Comparison of ENCODE assay signal across 12 cellular contexts in the genomic region with DNA sequence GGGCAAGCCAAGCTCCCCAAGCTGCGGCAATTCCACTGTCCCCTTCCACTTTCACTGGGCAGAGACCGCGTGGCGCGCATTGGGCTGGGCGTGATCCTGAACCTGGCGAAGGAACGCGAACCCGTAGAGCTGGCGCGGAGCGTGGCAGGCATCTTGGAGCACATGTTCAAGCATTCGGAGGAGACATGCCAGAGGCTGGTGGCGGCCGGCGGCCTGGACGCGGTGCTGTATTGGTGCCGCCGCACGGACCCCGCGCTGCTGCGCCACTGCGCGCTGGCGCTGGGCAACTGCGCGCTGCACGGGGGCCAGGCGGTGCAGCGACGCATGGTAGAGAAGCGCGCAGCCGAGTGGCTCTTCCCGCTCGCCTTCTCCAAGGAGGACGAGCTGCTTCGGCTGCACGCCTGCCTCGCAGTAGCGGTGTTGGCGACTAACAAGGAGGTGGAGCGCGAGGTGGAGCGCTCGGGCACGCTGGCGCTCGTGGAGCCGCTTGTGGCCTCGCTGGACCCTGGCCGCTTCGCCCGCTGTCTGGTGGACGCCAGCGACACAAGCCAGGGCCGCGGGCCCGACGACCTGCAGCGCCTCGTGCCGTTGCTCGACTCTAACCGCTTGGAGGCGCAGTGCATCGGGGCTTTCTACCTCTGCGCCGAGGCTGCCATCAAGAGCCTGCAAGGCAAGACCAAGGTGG. TPM values are rescaled to one million over a fixed set of nuclear protein-coding genes. Genes with fewer than 3 reads are reported as not detected.
DNase-seq lines count a peak whose midpoint lies in the region; ATAC-seq and TF ChIP-seq lines count a peak whose summit lies in the region.
"Had no signal": no experiment of that assay in that cellular context is flagged by ENCODE, and none has a peak within 500 bp of the region (broad histone marks: within the 10 kb centered on the region; RNA-seq: fewer than 3 reads in every experiment).

No MANE protein-coding gene starts in this region.

- no peak overlapping the region for H4K5ac ChIP-seq in IMR-90 (ENCODE audit: low read depth, low read length)
- H4K5ac ChIP-seq in mesendoderm (ENCODE audit: low read length): no peak overlapping the region

- H3K79me1 ChIP-seq in IMR-90 (ENCODE audit: low read depth in 1 of 2, low read length in 2 of 2): peaks cover 4 to 28% of the 10 kb centered on the region in 2 experiments; a peak in 2 of 4 replicates
- H3K79me1 ChIP-seq in mesendoderm (ENCODE audit: low read length): no peaks in the 10 kb centered on the region

- dilution Hi-C loops in IMR-90 (cut with HindIII; ENCODE audit: low sequenced_read_pairs, unreplicated experiment): no loop called here

- TF ChIP-seq CTCF in AG10803 (conservative IDR thresholded peaks at IDR 0.05; ENCODE audit: low read length) (0 out of 2 replicates have a peak, but pooled peaks have one; percentile 6), IMR-90 (conservative IDR thresholded peaks at IDR 0.05; ENCODE audit: low read depth, low read length) (no peak), dorsolateral prefrontal cortex (IDR thresholded peaks at IDR 0.05 in 54 of 56, conservative IDR thresholded peaks at IDR 0.05 in 2 of 56; ENCODE audit: low read depth in 1 of 56, partially characterized antibody in 56 of 56) (peak in 35 of 56 donors; percentile 9 to 54 (median 23)), WERI-Rb-1 (IDR thresholded peaks at IDR 0.05; ENCODE audit: low read depth, low read length) (no peak)

- no peak overlapping the region for H2BK15ac ChIP-seq in IMR-90 (ENCODE audit: low read depth, low read length)
- H2BK15ac ChIP-seq in mesendoderm (replicated peaks; ENCODE audit: low read depth): no peak overlapping the region

- H3K27me3 ChIP-seq in IMR-90 (ENCODE audit: control insufficient read depth, insufficient read depth, low read length) (no peaks in the 10 kb centered on the region), dorsolateral prefrontal cortex (no peaks in the 10 kb centered on the region), mesendoderm (ENCODE audit: insufficient read depth, low read length, poor library complexity) (peaks cover 8% of the 10 kb centered on the region), SJCRH30 (no peaks in the 10 kb centered on the region), WERI-Rb-1 (ENCODE audit: insufficient read depth, low read depth, severe bottlenecking) (no peaks in the 10 kb centered on the region)

- H4K20me1 ChIP-seq in IMR-90 (ENCODE audit: insufficient read depth, low read length): peaks cover 23% of the 10 kb centered on the region

- H2AK5ac ChIP-seq in IMR-90 (ENCODE audit: low read depth, low read length) (no peak overlapping the region), mesendoderm (ENCODE audit: low read length) (no peak overlapping the region)

- no peak for TF ChIP-seq POLR2A in IMR-90 (IDR thresholded peaks at IDR 0.05; ENCODE audit: low read depth, low read length)

- H3K18ac ChIP-seq in IMR-90 (ENCODE audit: low read depth, low read length) (no peak overlapping the region), mesendoderm (ENCODE audit: low read length) (no peak overlapping the region)

- no peak for TF ChIP-seq RAD21 in IMR-90 (IDR thresholded peaks at IDR 0.05; ENCODE audit: low read length)

- H2BK5ac ChIP-seq in IMR-90 (ENCODE audit: low read depth, low read length, poor library complexity, severe bottlenecking): no peak overlapping the region
- no peak overlapping the region for H2BK5ac ChIP-seq in mesendoderm (ENCODE audit: low read length)

- WGBS in IMR-90 (ENCODE audit: extremely low coverage in 2 of 2, insufficient read length in 1 of 2), 2 experiments: 52% methylated on average over 42 of the region's 72 CpGs; no CpG with 5 or more reads in 1 of the 2 experiments
- WGBS in mesendoderm (ENCODE audit: extremely low coverage, insufficient coverage, low lambda C conversion rate): no CpG with 5 or more reads among the region's 72 CpGs

- CTCF ChIA-PET in IMR-90 (lab: Yijun Ruan, JAX): no interaction called here

- H4K91ac ChIP-seq in IMR-90 (ENCODE audit: insufficient read depth, low read depth, low read length): no peak overlapping the region

- no peak overlapping the region for H3K4me3 ChIP-seq in AG10803 (ENCODE audit: low read length)
- no peak overlapping the region for H3K4me3 ChIP-seq in IMR-90 (ENCODE audit: insufficient read depth, low read depth, low read length)
- H3K4me3 ChIP-seq in dorsolateral prefrontal cortex: peak overlapping the region in 58 of 59 donors; percentile 1 to 62 (median 42)
- H3K4me3 ChIP-seq in mesendoderm (ENCODE audit: low read length): no peak overlapping the region
- no peak overlapping the region for H3K4me3 ChIP-seq in SJCRH30
- no peak overlapping the region for H3K4me3 ChIP-seq in WERI-Rb-1 (ENCODE audit: low read depth, low read length)

- DNase-seq in AG10803 (ENCODE audit: low read depth) (no peak), IMR-90 (no peak), dorsolateral prefrontal cortex (peak in 4 of 10 donors; percentile 48 to 64 (median 58)), mesendoderm (peak; percentile 82), SJCRH30 (no peak), ACHN (no peak), WERI-Rb-1 (no peak), HPDE6-E6E7 (ENCODE audit: extremely low spot score) (no peak)
- DNase-seq: HCEC 1CT had no signal

- H2BK20ac ChIP-seq in IMR-90 (ENCODE audit: low read depth, low read length): no peak overlapping the region

- H2AFZ ChIP-seq in IMR-90 (replicated peaks; ENCODE audit: low read length, poor library complexity): peak overlapping the region; percentile 43

- H3K27ac ChIP-seq in IMR-90 (ENCODE audit: insufficient read depth, low read length): no peak overlapping the region
- peak overlapping the region in 29 of 59 donors; percentile 1 to 78 (median 31) for H3K27ac ChIP-seq in dorsolateral prefrontal cortex
- H3K27ac ChIP-seq in mesendoderm (ENCODE audit: low read depth, low read length): no peak overlapping the region
- H3K27ac ChIP-seq in SJCRH30: no peak overlapping the region
- H3K27ac ChIP-seq in WERI-Rb-1: no peak overlapping the region

- no TSS peak for BruUV-seq in IMR-90 (replicated peaks; lab: Mats Ljungman, UMichigan)

- H3K79me2 ChIP-seq in mesendoderm (ENCODE audit: control insufficient read depth, insufficient read depth, low read length): no peaks in the 10 kb centered on the region

- H2BK120ac ChIP-seq in IMR-90 (ENCODE audit: low read depth, low read length): no peak overlapping the region
- H2BK120ac ChIP-seq in mesendoderm (ENCODE audit: low read depth, low read length): no peak overlapping the region

- no peak overlapping the region for H4K8ac ChIP-seq in IMR-90 (ENCODE audit: low read depth in 2 of 2, low read length in 2 of 2)
- H4K8ac ChIP-seq in mesendoderm (ENCODE audit: low read depth, low read length): no peak overlapping the region

- H3K4me1 ChIP-seq in IMR-90 (ENCODE audit: control insufficient read depth, insufficient read depth, low read length): peaks cover 3% of the 10 kb centered on the region; the same call in 1 of the 2 replicates
- no peaks in the 10 kb centered on the region for H3K4me1 ChIP-seq in mesendoderm (ENCODE audit: control insufficient read depth, low read depth, low read length)
- H3K4me1 ChIP-seq in SJCRH30: no peaks in the 10 kb centered on the region

- no peak for ATAC-seq in IMR-90 (ENCODE audit: low read depth)

- intact Hi-C loops in IMR-90 (cut with micrococcal nuclease) (no loop called here), dorsolateral prefrontal cortex (cut with DNase I) (no loop called here)

- H3K56ac ChIP-seq in IMR-90 (ENCODE audit: extremely low read depth, insufficient read depth, low read length) (no peak overlapping the region), mesendoderm (ENCODE audit: low read length) (peak overlapping the region; percentile 89)

- peaks cover 4% of the 10 kb centered on the region; the same call in 1 of the 2 replicates for H3K9me1 ChIP-seq in IMR-90 (ENCODE audit: insufficient read depth, low read length)

- H3K9me3 ChIP-seq in IMR-90 (ENCODE audit: control insufficient read depth, insufficient read depth, low read length) (no peaks in the 10 kb centered on the region), SJCRH30 (replicated peaks) (no peaks in the 10 kb centered on the region), WERI-Rb-1 (ENCODE audit: severe bottlenecking) (no peaks in the 10 kb centered on the region)

- POLR2A ChIA-PET in IMR-90 (lab: Charles Lee; ENCODE audit: unreplicated experiment): no interaction called here

- H2AK9ac ChIP-seq in IMR-90 (replicated peaks; ENCODE audit: low read depth, low read length, poor library complexity): peak overlapping the region; percentile 52

- H3K36me3 ChIP-seq in IMR-90 (ENCODE audit: control insufficient read depth, insufficient read depth, low read length) (peaks cover 28% of the 10 kb centered on the region), mesendoderm (ENCODE audit: control insufficient read depth, insufficient read depth, low read length) (no peaks in the 10 kb centered on the region), SJCRH30 (0 out of 2 replicates have a peak, but pooled peaks cover 2% of the 10 kb centered on the region), WERI-Rb-1 (peaks cover 25% of the 10 kb centered on the region)

- H3K9ac ChIP-seq in IMR-90 (ENCODE audit: low read depth, low read length) (no peak overlapping the region), mesendoderm (ENCODE audit: low read length) (peak overlapping the region; percentile 54)

- in situ Hi-C loops in IMR-90 (cut with MboI; ENCODE audit: low sequenced_read_pairs) (no loop called here), ACHN (cut with HindIII; ENCODE audit: low pct_ligation_motif_present, low pct_unique_long_range_greater_than_20kb, low sequenced_read_pairs) (no loop called here)

- no peak overlapping the region for H3K23ac ChIP-seq in IMR-90 (ENCODE audit: low read depth, low read length)
- H3K23ac ChIP-seq in mesendoderm (ENCODE audit: low read length): peak overlapping the region; percentile 66

- H3K14ac ChIP-seq in IMR-90 (replicated peaks; ENCODE audit: low read depth, low read length): no peak overlapping the region

- no peak overlapping the region for H3K4me2 ChIP-seq in IMR-90 (ENCODE audit: low read depth, low read length)
- peak overlapping the region; percentile 70 for H3K4me2 ChIP-seq in mesendoderm (ENCODE audit: low read length)

- H3K4ac ChIP-seq in IMR-90 (ENCODE audit: low read depth, low read length) (no peak overlapping the region), mesendoderm (ENCODE audit: low read depth, low read length) (no peak overlapping the region)

RNA-seq across cellular contexts. Expression of a gene that starts 9.8 kb away (rescaled TPM):
- total RNA-seq in IMR-90 (2012; rRNA removed): 2.5 and 3.4 TPM in 2 replicates
- 10.3 and 11.4 TPM in 2 replicates for polyA plus RNA-seq in IMR-90 (2012; rRNA removed)
- polyA plus RNA-seq in IMR-90 (2012; cell fraction: cytosol; rRNA removed): 2.3 and 9.3 TPM in 2 replicates
- 28.6 and 45.7 TPM in 2 replicates for polyA plus RNA-seq in IMR-90 (2012; cell fraction: nucleus; rRNA removed; ENCODE audit: low replicate concordance)
- 10 to 100 TPM; 20.6 to 48.1 (median 33.1) TPM for total RNA-seq in dorsolateral prefrontal cortex
- 2.2 TPM for polyA plus RNA-seq in mesendoderm (2013, experiment 1 of 2)
- polyA plus RNA-seq in mesendoderm (2013, experiment 2 of 2): 2.6 TPM
- 14.9 and 16.1 TPM in 2 replicates for total RNA-seq in SJCRH30 (2014; rRNA removed; shearing (Covaris generic))

RNA-seq across cellular contexts. Expression of a gene that starts 11.2 kb away (rescaled TPM):
- total RNA-seq in IMR-90 (2012; rRNA removed): under 0.01 and 0.18 TPM in 2 replicates
- 0.89 and 1.0 TPM in 2 replicates for polyA plus RNA-seq in IMR-90 (2012; rRNA removed)
- polyA plus RNA-seq in IMR-90 (2012; cell fraction: cytosol; rRNA removed): 0.90 and 1.4 TPM in 2 replicates
- polyA plus RNA-seq in IMR-90 (2012; cell fraction: nucleus; rRNA removed; ENCODE audit: low replicate concordance): 3.0 and 4.8 TPM in 2 replicates
- 1 to 10 TPM; 1.1 to 6.3 (median 2.9) TPM for total RNA-seq in dorsolateral prefrontal cortex
- polyA plus RNA-seq in mesendoderm (2013, experiment 1 of 2): not detected
- polyA plus RNA-seq in mesendoderm (2013, experiment 2 of 2): 0.04 TPM
- total RNA-seq in SJCRH30 (2014; rRNA removed; shearing (Covaris generic)): 0.08 and 0.16 TPM in 2 replicates
- total RNA-seq: Daoy had no signal

RNA-seq across cellular contexts. Expression of a gene that starts 16.3 kb away (rescaled TPM):
- total RNA-seq in IMR-90 (2012; rRNA removed): not detected in 2 replicates
- not detected in 2 replicates for polyA plus RNA-seq in IMR-90 (2012; rRNA removed)
- polyA plus RNA-seq in IMR-90 (2012; cell fraction: cytosol; rRNA removed): not detected in 2 replicates
- not detected in 2 replicates for polyA plus RNA-seq in IMR-90 (2012; cell fraction: nucleus; rRNA removed; ENCODE audit: low replicate concordance)
- total RNA-seq in dorsolateral prefrontal cortex: not detected
- not detected for polyA plus RNA-seq in mesendoderm (2013, experiment 1 of 2)
- polyA plus RNA-seq in mesendoderm (2013, experiment 2 of 2): not detected
- total RNA-seq in SJCRH30 (2014; rRNA removed; shearing (Covaris generic)): not detected in 2 replicates
- total RNA-seq: Daoy, LHCN-M2, osteocyte had no signal

RNA-seq across cellular contexts. Expression of a gene that starts 24.0 kb away (rescaled TPM):
- 58.3 and 66.7 TPM in 2 replicates for total RNA-seq in IMR-90 (2012; rRNA removed)
- 72.0 and 77.8 TPM in 2 replicates for polyA plus RNA-seq in IMR-90 (2012; rRNA removed)
- 70.5 and 80.8 TPM in 2 replicates for polyA plus RNA-seq in IMR-90 (2012; cell fraction: cytosol; rRNA removed)
- polyA plus RNA-seq in IMR-90 (2012; cell fraction: nucleus; rRNA removed; ENCODE audit: low replicate concordance): 33.1 and 46.5 TPM in 2 replicates
- 10 to 100 TPM; 49.5 to 88.7 (median 68.8) TPM for total RNA-seq in dorsolateral prefrontal cortex
- polyA plus RNA-seq in mesendoderm (2013, experiment 1 of 2): 70.0 TPM
- polyA plus RNA-seq in mesendoderm (2013, experiment 2 of 2): 71.5 TPM
- total RNA-seq in SJCRH30 (2014; rRNA removed; shearing (Covaris generic)): 95.1 and 102 TPM in 2 replicates

RNA-seq across cellular contexts. Expression of a gene that starts 24.7 kb away (rescaled TPM):
- 2.7 and 2.8 TPM in 2 replicates for total RNA-seq in IMR-90 (2012; rRNA removed)
- polyA plus RNA-seq in IMR-90 (2012; rRNA removed): 3.9 and 4.0 TPM in 2 replicates
- 2.6 and 3.0 TPM in 2 replicates for polyA plus RNA-seq in IMR-90 (2012; cell fraction: cytosol; rRNA removed)
- polyA plus RNA-seq in IMR-90 (2012; cell fraction: nucleus; rRNA removed; ENCODE audit: low replicate concordance): 5.3 and 6.3 TPM in 2 replicates
- total RNA-seq in dorsolateral prefrontal cortex: 10 to 100 TPM; 12.5 to 31.9 (median 20.3) TPM
- polyA plus RNA-seq in mesendoderm (2013, experiment 1 of 2): 7.0 TPM
- 6.5 TPM for polyA plus RNA-seq in mesendoderm (2013, experiment 2 of 2)
- total RNA-seq in SJCRH30 (2014; rRNA removed; shearing (Covaris generic)): 10.6 and 11.0 TPM in 2 replicates

Comparison
In these comparisons a context has a peak if more than half of its experiments do, and no peak if none do; other contexts are left out.
1. H3K4me3 ChIP-seq: peak in dorsolateral prefrontal cortex (58 of 59); none in AG10803 (single experiment), IMR-90 (single experiment), mesendoderm (single experiment), SJCRH30 (single experiment) and WERI-Rb-1 (single experiment).
2. CTCF ChIP-seq: peak in AG10803 (single experiment) and dorsolateral prefrontal cortex (35 of 56); none in IMR-90 (single experiment) and WERI-Rb-1 (single experiment).